In genomic region chr5:80754900-80755299, GRCh38 we compare ENCODE assay signal across 1 cellular context.
TF ChIP-seq lines count a peak whose summit lies in the region.

No MANE protein-coding gene starts in this region.

TF ChIP-seq in GM12878, 131 proteins besides CTCF, POLR2A, EP300 and RAD21 (continued from another document):
- TF ChIP-seq SP1 (IDR thresholded peaks at IDR 0.05; ENCODE audit: low read depth, low read length) (peak; percentile 53), MTA2 (IDR thresholded peaks at IDR 0.05; ENCODE audit: low read depth) (peak; percentile 78; the same call in 1 of the 2 replicates), BACH1 (IDR thresholded peaks at IDR 0.05; ENCODE audit: borderline replicate concordance) (no peak), ZZZ3 (IDR thresholded peaks at IDR 0.05; ENCODE audit: control insufficient read depth, insufficient read length, low read depth) (no peak), MYB (IDR thresholded peaks at IDR 0.05; ENCODE audit: borderline replicate concordance, low read depth, low read length) (no peak), SPI1 (IDR thresholded peaks at IDR 0.05; ENCODE audit: borderline replicate concordance, insufficient read depth, low read depth, low read length) (peak; percentile 70; the same call in 1 of the 2 replicates), BCL11A (IDR thresholded peaks at IDR 0.05; ENCODE audit: low read depth, low read length) (0 out of 2 replicates have a peak, but pooled peaks have one; percentile 59), ELK1 (IDR thresholded peaks at IDR 0.05; ENCODE audit: low read depth, low read length) (no peak), PAX5 (IDR thresholded peaks at IDR 0.05; ENCODE audit: borderline replicate concordance, low read depth, low read length) (peak; percentile 66; the same call in 1 of the 2 replicates), PAX8 (IDR thresholded peaks at IDR 0.05) (no peak), IKZF2 (IDR thresholded peaks at IDR 0.05) (peak; percentile 63 to 68), PKNOX1 (IDR thresholded peaks at IDR 0.05) (no peak), YBX1 (IDR thresholded peaks at IDR 0.05) (no peak), IKZF1 (conservative IDR thresholded peaks at IDR 0.05) (peak; percentile 71), LARP7 (IDR thresholded peaks at IDR 0.05) (no peak), E2F4 (IDR thresholded peaks at IDR 0.05; ENCODE audit: low read depth, low read length) (no peak), BCL3 (IDR thresholded peaks at IDR 0.05; ENCODE audit: borderline replicate concordance, insufficient read depth, low read depth, low read length, poor library complexity, severe bottlenecking) (no peak), STAT3 (IDR thresholded peaks at IDR 0.05; ENCODE audit: low read depth, low read length) (0 out of 2 replicates have a peak, but pooled peaks have one; percentile 37), NR2F1 (conservative IDR thresholded peaks at IDR 0.05) (peak; percentile 71), ZNF687 (IDR thresholded peaks at IDR 0.05) (no peak), TCF12 (IDR thresholded peaks at IDR 0.05; ENCODE audit: low read depth, low read length) (peak; percentile 60; the same call in 1 of the 2 replicates)
- TF ChIP-seq, protein P1, sequence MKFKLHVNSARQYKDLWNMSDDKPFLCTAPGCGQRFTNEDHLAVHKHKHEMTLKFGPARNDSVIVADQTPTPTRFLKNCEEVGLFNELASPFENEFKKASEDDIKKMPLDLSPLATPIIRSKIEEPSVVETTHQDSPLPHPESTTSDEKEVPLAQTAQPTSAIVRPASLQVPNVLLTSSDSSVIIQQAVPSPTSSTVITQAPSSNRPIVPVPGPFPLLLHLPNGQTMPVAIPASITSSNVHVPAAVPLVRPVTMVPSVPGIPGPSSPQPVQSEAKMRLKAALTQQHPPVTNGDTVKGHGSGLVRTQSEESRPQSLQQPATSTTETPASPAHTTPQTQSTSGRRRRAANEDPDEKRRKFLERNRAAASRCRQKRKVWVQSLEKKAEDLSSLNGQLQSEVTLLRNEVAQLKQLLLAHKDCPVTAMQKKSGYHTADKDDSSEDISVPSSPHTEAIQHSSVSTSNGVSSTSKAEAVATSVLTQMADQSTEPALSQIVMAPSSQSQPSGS (IDR thresholded peaks at IDR 0.05; ENCODE audit: low read length) = no peak
